8 cellular contexts compared by ENCODE assay signal in genomic region chr15:75727851-75728715, GRCh38. TPM values are rescaled to one million over a fixed set of nuclear protein-coding genes. Genes with fewer than 3 reads are reported as not detected.
A peak's percentile ranks its signal among the peaks of the same experiment; 100 is the strongest.
DNase-seq lines count a peak whose midpoint lies in the region; ATAC-seq and TF ChIP-seq lines count a peak whose summit lies in the region.

No MANE protein-coding gene starts in this region.

- intact Hi-C loops in natural killer cell (cut with micrococcal nuclease) = loop anchor here (1.0 to 10.0 kb wide), 4 partner anchors 74 to 424 kb away; no protein-coding TSS in a partner anchor

- peak; percentile 60 to 86 (median 81) for ATAC-seq in natural killer cell
- ATAC-seq in HG02642 (IDR thresholded peaks at IDR 0.05; ENCODE audit: poor library complexity, unreplicated experiment) = no peak
- ATAC-seq in GM19397 (IDR thresholded peaks at IDR 0.05; ENCODE audit: unreplicated experiment) = no peak

- no peaks in the 10 kb centered on the region for H3K36me3 Mint-ChIP-seq in natural killer cell

- no peak overlapping the region for H3K4me3 ChIP-seq in effector memory CD4-positive, alpha-beta T cell (ENCODE audit: insufficient read depth, low read depth, low read length, poor library complexity, severe bottlenecking)

- peaks cover 3% of the 10 kb centered on the region for H3K4me1 ChIP-seq in effector memory CD4-positive, alpha-beta T cell (ENCODE audit: control insufficient read depth, insufficient read depth, low read length, poor library complexity, severe bottlenecking)

- H3K27me3 Mint-ChIP-seq in natural killer cell (ENCODE audit: low read depth in 2 of 2) = peaks cover 6 to 39% of the 10 kb centered on the region in 2 donors

- no peaks in the 10 kb centered on the region for H3K36me3 ChIP-seq in effector memory CD4-positive, alpha-beta T cell (ENCODE audit: control insufficient read depth, insufficient read depth, low read length)

- no peaks in the 10 kb centered on the region for H3K9me3 ChIP-seq in effector memory CD4-positive, alpha-beta T cell (ENCODE audit: control insufficient read depth, low read length)

- H3K9me3 Mint-ChIP-seq in natural killer cell = no peaks in the 10 kb centered on the region

- DNase-seq in GM03348 (ENCODE audit: low spot score) (peak; percentile 52), NCI-H1092 treated with DMSO at 0.1 percent for 48 hours (lab: John Stamatoyannopoulos, UW) (peak; percentile 1), natural killer cell (peak; percentile 65), substantia nigra (lab: John Stamatoyannopoulos, UW) (peak in 39 of 49 donors; percentile 8 to 72 (median 43))
- DNase-seq in activated CD4-positive, alpha-beta T cell treated with anti-CD3 and anti-CD28 coated beads, Interleukin-2, amount 50 U/mL, for 24 hours (ENCODE audit: low read depth in 1 of 2, low spot score in 1 of 2) = peak; percentile 49 to 54
- DNase-seq in effector memory CD4-positive, alpha-beta T cell = peak; percentile 47 to 61 (median 53)

- H3K4me1 Mint-ChIP-seq in natural killer cell = peaks cover 0 to 18% of the 10 kb centered on the region in 2 donors

- H3K27me3 ChIP-seq in effector memory CD4-positive, alpha-beta T cell (replicated peaks; ENCODE audit: control insufficient read depth, insufficient read depth, low read length, poor library complexity, severe bottlenecking) = no peaks in the 10 kb centered on the region

- no peak overlapping the region for H3K4me3 Mint-ChIP-seq in natural killer cell

- no peak overlapping the region for H3K27ac ChIP-seq in effector memory CD4-positive, alpha-beta T cell (ENCODE audit: insufficient read depth, low read length, poor library complexity, severe bottlenecking)
- H3K27ac ChIP-seq in substantia nigra (ENCODE audit: low read depth, low read length, poor library complexity, severe bottlenecking) = no peak overlapping the region

- peak; percentile 69 for TF ChIP-seq CTCF in natural killer cell (IDR thresholded peaks at IDR 0.05)

- H3K27ac Mint-ChIP-seq in natural killer cell = no peak overlapping the region

RNA-seq across cellular contexts. Expression of gene CSPG4, which starts 15.4 kb away (rescaled TPM):
- under 1 TPM; 0.05 to 0.09 (median 0.07) TPM for total RNA-seq in natural killer cell

Comparison
In these comparisons a context has a peak if more than half of its experiments do, and no peak if none do; other contexts are left out.
1. DNase-seq: peak in every context shown above with its lines; median percentile 65 in natural killer cell; 53 in effector memory CD4-positive, alpha-beta T cell; 52 in GM03348; 52 in activated CD4-positive, alpha-beta T cell treated with anti-CD3 and anti-CD28 coated beads, Interleukin-2, amount 50 U/mL, for 24 hours; 43 in substantia nigra; 1 in NCI-H1092 treated with DMSO at 0.1 percent for 48 hours.
2. ATAC-seq: peak in natural killer cell (3 of 3); none in HG02642 (single experiment) and GM19397 (single experiment).